18 cellular contexts compared by ENCODE assay signal in genomic region chr5:150674376-150674821, GRCh38. TPM values are rescaled to one million over a fixed set of nuclear protein-coding genes. Genes with fewer than 3 reads are reported as not detected.
DNase-seq lines count a peak whose midpoint lies in the region; ATAC-seq and TF ChIP-seq lines count a peak whose summit lies in the region.
"Had no signal": no experiment of that assay in that cellular context is flagged by ENCODE, and none has a peak within 500 bp of the region (broad histone marks: within the 10 kb centered on the region; RNA-seq: fewer than 3 reads in every experiment).

No MANE protein-coding gene starts in this region.

- H3K27ac Mint-ChIP-seq in endodermal cell (no peak overlapping the region), mesothelial cell of epicardium (peak overlapping the region; percentile 88)
- H3K27ac Mint-ChIP-seq in activated T-cell treated with anti-CD3 and anti-CD28 coated beads, Interleukin-2, amount 50 U/mL, for 72 hours, result no peak overlapping the region
- no peak overlapping the region for H3K27ac Mint-ChIP-seq in naive thymus-derived CD4-positive, alpha-beta T cell
- H3K27ac Mint-ChIP-seq: activated naive CD4-positive, alpha-beta T cell treated with anti-CD3 and anti-CD28 coated beads, Interleukin-2, amount 50 U/mL, for 24 hours had no signal

- peaks cover 21% of the 10 kb centered on the region for H3K4me1 Mint-ChIP-seq in endodermal cell
- H3K4me1 Mint-ChIP-seq in mesothelial cell of epicardium, result peaks cover 27% of the 10 kb centered on the region
- peaks cover 15% of the 10 kb centered on the region for H3K4me1 Mint-ChIP-seq in activated T-cell treated with anti-CD3 and anti-CD28 coated beads, Interleukin-2, amount 50 U/mL, for 72 hours (ENCODE audit: low read depth)
- H3K4me1 Mint-ChIP-seq in naive thymus-derived CD4-positive, alpha-beta T cell, result peaks cover 0 to 16% (median 11%) of the 10 kb centered on the region in 7 donors
- H3K4me1 Mint-ChIP-seq: neural crest cell had no signal

- CTCF ChIA-PET in naive thymus-derived CD4-positive, alpha-beta T cell (lab: Charles Lee), result no interaction called here

- H3K27me3 ChIP-seq in HUES64 (ENCODE audit: insufficient read depth, low read length) (peaks cover 13% of the 10 kb centered on the region; the same call in 1 of the 2 replicates), endodermal cell (ENCODE audit: control insufficient read depth, insufficient read depth, low read length, poor library complexity, severe bottlenecking) (no peaks in the 10 kb centered on the region), suprapubic skin (no peaks in the 10 kb centered on the region), upper lobe of right lung (no peaks in the 10 kb centered on the region)
- peaks cover 4 to 7% of the 10 kb centered on the region in 2 donors for H3K27me3 ChIP-seq in naive thymus-derived CD4-positive, alpha-beta T cell (ENCODE audit: control insufficient read depth in 2 of 2, insufficient read depth in 2 of 2, low read length in 2 of 2)

- H3K27me3 Mint-ChIP-seq in endodermal cell (ENCODE audit: insufficient read depth) (no peaks in the 10 kb centered on the region), mesothelial cell of epicardium (ENCODE audit: low read depth) (no peaks in the 10 kb centered on the region)
- peaks cover 18% of the 10 kb centered on the region for H3K27me3 Mint-ChIP-seq in activated T-cell treated with anti-CD3 and anti-CD28 coated beads, Interleukin-2, amount 50 U/mL, for 72 hours (ENCODE audit: low read depth)
- H3K27me3 Mint-ChIP-seq in naive thymus-derived CD4-positive, alpha-beta T cell, result peaks cover 9 to 26% (median 17%) of the 10 kb centered on the region in 5 donors

- intact Hi-C loops in naive thymus-derived CD4-positive, alpha-beta T cell (cut with micrococcal nuclease), result no loop called here
- intact Hi-C loops in upper lobe of right lung (cut with DNase I), result no loop called here

- peaks cover 25% of the 10 kb centered on the region for H3K36me3 Mint-ChIP-seq in endodermal cell (ENCODE audit: low read depth)
- peaks cover 4% of the 10 kb centered on the region for H3K36me3 Mint-ChIP-seq in mesothelial cell of epicardium
- no peaks in the 10 kb centered on the region for H3K36me3 Mint-ChIP-seq in activated T-cell treated with anti-CD3 and anti-CD28 coated beads, Interleukin-2, amount 50 U/mL, for 72 hours (ENCODE audit: insufficient read depth in 2 of 2)
- no peaks in the 10 kb centered on the region for H3K36me3 Mint-ChIP-seq in naive thymus-derived CD4-positive, alpha-beta T cell
- H3K36me3 Mint-ChIP-seq: activated naive CD4-positive, alpha-beta T cell treated with anti-CD3 and anti-CD28 coated beads, Interleukin-2, amount 50 U/mL, for 24 hours had no signal

- no peak for TF ChIP-seq POLR2A in suprapubic skin (IDR thresholded peaks at IDR 0.05)

- no peaks in the 10 kb centered on the region for H3K9me3 ChIP-seq in HUES64 (ENCODE audit: insufficient read depth, low read depth, low read length)
- H3K9me3 ChIP-seq in endodermal cell (ENCODE audit: control insufficient read depth, low read length), result peaks cover 5% of the 10 kb centered on the region
- no peaks in the 10 kb centered on the region for H3K9me3 ChIP-seq in suprapubic skin
- no peaks in the 10 kb centered on the region for H3K9me3 ChIP-seq in naive thymus-derived CD4-positive, alpha-beta T cell (ENCODE audit: control insufficient read depth in 2 of 3, low read length in 3 of 3)
- H3K9me3 ChIP-seq in upper lobe of right lung, result no peaks in the 10 kb centered on the region
- H3K9me3 ChIP-seq: BLaER1, spleen had no signal

- H3K9ac ChIP-seq in HUES64 (ENCODE audit: low read depth, low read length), result 0 out of 2 replicates have a peak overlapping the region, but pooled peaks have one; percentile 9
- H3K9ac ChIP-seq in endodermal cell (ENCODE audit: extremely low read depth, low read length, poor library complexity, severe bottlenecking), result no peak overlapping the region
- H3K9ac ChIP-seq: BLaER1 had no signal

- WGBS in HUES64, result 97% methylated on average over 4 of the region's 4 CpGs
- WGBS in endodermal cell (ENCODE audit: insufficient coverage in 1 of 2, insufficient read length in 1 of 2), 2 experiments, result 82 to 96% methylated on average over 4 of the region's 4 CpGs
- WGBS in suprapubic skin, result 78% methylated on average over 4 of the region's 4 CpGs

- POLR2A ChIA-PET in naive thymus-derived CD4-positive, alpha-beta T cell (lab: Charles Lee), result no interaction called here

- no peak for TF ChIP-seq CTCF in endodermal cell (conservative IDR thresholded peaks at IDR 0.05)
- no peak for TF ChIP-seq CTCF in mesothelial cell of epicardium (IDR thresholded peaks at IDR 0.05; ENCODE audit: unreplicated experiment)
- no peak for TF ChIP-seq CTCF in suprapubic skin (IDR thresholded peaks at IDR 0.05)
- TF ChIP-seq CTCF in upper lobe of right lung (IDR thresholded peaks at IDR 0.05), result no peak

- DNase-seq in endodermal cell (peak; percentile 63), mesothelial cell of epicardium (ENCODE audit: low spot score in 2 of 2, unreplicated experiment in 2 of 2) (no peak), suprapubic skin (ENCODE audit: low spot score in 2 of 2) (no peak), upper lobe of right lung (no peak)
- DNase-seq in activated T-cell treated with anti-CD3 and anti-CD28 coated beads, Interleukin-2, amount 50 U/mL, for 72 hours, result no peak
- no peak for DNase-seq in naive thymus-derived CD4-positive, alpha-beta T cell
- DNase-seq: hippocampal formation; left colon; NCI-H2171; NK-92 treated with Interleukin-12 subunit alpha and Interleukin-12 subunit beta, amount 100 ng/mL, for 24 hours; spleen had no signal

- H3K4me1 ChIP-seq in HUES64 (ENCODE audit: insufficient read depth, low read length), result peaks cover 28% of the 10 kb centered on the region
- H3K4me1 ChIP-seq in endodermal cell (ENCODE audit: control insufficient read depth, insufficient read depth, low read length), result peaks cover 8% of the 10 kb centered on the region
- H3K4me1 ChIP-seq in suprapubic skin, result peaks cover 33% of the 10 kb centered on the region
- peaks cover 2 to 9% of the 10 kb centered on the region in 2 donors for H3K4me1 ChIP-seq in naive thymus-derived CD4-positive, alpha-beta T cell (ENCODE audit: control insufficient read depth in 2 of 2, insufficient read depth in 2 of 2, low read length in 2 of 2)
- H3K4me1 ChIP-seq in upper lobe of right lung, result peaks cover 18% of the 10 kb centered on the region

- no peak overlapping the region for H3K4me3 ChIP-seq in HUES64 (ENCODE audit: low read length)
- H3K4me3 ChIP-seq in endodermal cell (ENCODE audit: low read length), result no peak overlapping the region
- H3K4me3 ChIP-seq in suprapubic skin, result no peak overlapping the region
- H3K4me3 ChIP-seq in naive thymus-derived CD4-positive, alpha-beta T cell (ENCODE audit: low read length), result no peak overlapping the region
- H3K4me3 ChIP-seq in upper lobe of right lung, result no peak overlapping the region
- H3K4me3 ChIP-seq: BLaER1, spleen had no signal

- H3K36me3 ChIP-seq in HUES64 (ENCODE audit: insufficient read depth, low read length) (peaks cover 3% of the 10 kb centered on the region; the same call in 1 of the 2 replicates), endodermal cell (ENCODE audit: control insufficient read depth, insufficient read depth, low read length) (no peaks in the 10 kb centered on the region), suprapubic skin (no peaks in the 10 kb centered on the region), upper lobe of right lung (no peaks in the 10 kb centered on the region)
- H3K36me3 ChIP-seq in naive thymus-derived CD4-positive, alpha-beta T cell (ENCODE audit: control insufficient read depth in 2 of 3, insufficient read depth in 3 of 3, low read length in 3 of 3), result no peaks in the 10 kb centered on the region

- peak overlapping the region; percentile 28 for H3K4me3 Mint-ChIP-seq in endodermal cell
- peak overlapping the region; percentile 40 for H3K4me3 Mint-ChIP-seq in mesothelial cell of epicardium
- no peak overlapping the region for H3K4me3 Mint-ChIP-seq in activated T-cell treated with anti-CD3 and anti-CD28 coated beads, Interleukin-2, amount 50 U/mL, for 72 hours
- H3K4me3 Mint-ChIP-seq in naive thymus-derived CD4-positive, alpha-beta T cell, result no peak overlapping the region
- H3K4me3 Mint-ChIP-seq: activated naive CD4-positive, alpha-beta T cell treated with anti-CD3 and anti-CD28 coated beads, Interleukin-2, amount 50 U/mL, for 24 hours had no signal

- TF ChIP-seq EP300 in suprapubic skin (IDR thresholded peaks at IDR 0.05), result no peak

- ATAC-seq in activated T-cell treated with anti-CD3 and anti-CD28 coated beads, Interleukin-2, amount 50 U/mL, for 72 hours (replicated peaks in 1 of 2), result no peak
- ATAC-seq in HG03521 (IDR thresholded peaks at IDR 0.05; ENCODE audit: unreplicated experiment) (no peak), upper lobe of right lung (no peak)
- no peak for ATAC-seq in naive thymus-derived CD4-positive, alpha-beta T cell
- ATAC-seq: left colon had no signal

- H3K9me3 Mint-ChIP-seq in endodermal cell (peaks cover 4% of the 10 kb centered on the region), mesothelial cell of epicardium (no peaks in the 10 kb centered on the region)
- H3K9me3 Mint-ChIP-seq in activated T-cell treated with anti-CD3 and anti-CD28 coated beads, Interleukin-2, amount 50 U/mL, for 72 hours, result no peaks in the 10 kb centered on the region
- no peaks in the 10 kb centered on the region for H3K9me3 Mint-ChIP-seq in naive thymus-derived CD4-positive, alpha-beta T cell
- H3K9me3 Mint-ChIP-seq: activated naive CD4-positive, alpha-beta T cell treated with anti-CD3 and anti-CD28 coated beads, Interleukin-2, amount 50 U/mL, for 24 hours; neural crest cell had no signal

- H3K27ac ChIP-seq in HUES64 (ENCODE audit: low read depth, low read length) (peak overlapping the region; percentile 63), endodermal cell (ENCODE audit: low read depth, low read length) (no peak overlapping the region), suprapubic skin (peak overlapping the region; percentile 68), upper lobe of right lung (no peak overlapping the region)
- no peak overlapping the region for H3K27ac ChIP-seq in naive thymus-derived CD4-positive, alpha-beta T cell (ENCODE audit: low read depth, low read length)
- H3K27ac ChIP-seq: BLaER1, epithelial cell of prostate, spleen had no signal

RNA-seq across cellular contexts. Expression of gene MYOZ3, which starts 13.3 kb away (rescaled TPM):
- polyA plus RNA-seq in HUES64 (2013, experiment 1 of 2), result 11.3 TPM
- 11.5 TPM for polyA plus RNA-seq in HUES64 (2013, experiment 2 of 2)
- total RNA-seq in endodermal cell (10 to 100 TPM; 12.4 to 15.8 TPM), mesothelial cell of epicardium (8.5 to 9.4 TPM (median 8.5 TPM) in 3 replicates), suprapubic skin (under 1 TPM in 1 of 4 donors, not detected in 3; 0.30 TPM), upper lobe of right lung (1.7 TPM)
- polyA plus RNA-seq in endodermal cell (2013, experiment 1 of 2), result 4.8 TPM
- 3.3 TPM for polyA plus RNA-seq in endodermal cell (2013, experiment 2 of 2)
- total RNA-seq in activated T-cell treated with anti-CD3 and anti-CD28 coated beads, Interleukin-2, amount 50 U/mL, for 72 hours, result under 1 TPM in 1 of 2 donors, not detected in 1; 0.16 TPM
- not detected for total RNA-seq in naive thymus-derived CD4-positive, alpha-beta T cell
- under 1 TPM in 1 of 2 donors, not detected in 1; 0.15 TPM for polyA plus RNA-seq in naive thymus-derived CD4-positive, alpha-beta T cell
- total RNA-seq: SK-MEL-5 had no signal

RNA-seq across cellular contexts. Expression of gene RBM22, which starts 26.5 kb away (rescaled TPM):
- 36.5 TPM for polyA plus RNA-seq in HUES64 (2013, experiment 1 of 2)
- polyA plus RNA-seq in HUES64 (2013, experiment 2 of 2), result 35.6 TPM
- total RNA-seq in endodermal cell, result 10 to 100 TPM; 42.7 to 44.3 TPM
- polyA plus RNA-seq in endodermal cell (2013, experiment 1 of 2), result 66.3 TPM
- polyA plus RNA-seq in endodermal cell (2013, experiment 2 of 2), result 58.8 TPM
- 64.3 to 66.8 TPM (median 66.7 TPM) in 3 replicates for total RNA-seq in mesothelial cell of epicardium
- total RNA-seq in suprapubic skin, result 10 to 100 TPM; 30.1 to 63.9 (median 43.8) TPM
- 10 to 100 TPM; 86.2 to 97.2 TPM for total RNA-seq in activated T-cell treated with anti-CD3 and anti-CD28 coated beads, Interleukin-2, amount 50 U/mL, for 72 hours
- total RNA-seq in naive thymus-derived CD4-positive, alpha-beta T cell, result 100 to 1,000 TPM in 1 of 5 experiments, 10 to 100 TPM in 4; 74.2 to 103 (median 93.1) TPM
- 10 to 100 TPM; 60.5 to 63.0 TPM for polyA plus RNA-seq in naive thymus-derived CD4-positive, alpha-beta T cell
- total RNA-seq in upper lobe of right lung, result 51.2 TPM

RNA-seq across cellular contexts. Expression of gene SYNPO, which starts 33.9 kb away (rescaled TPM):
- 1.1 TPM for polyA plus RNA-seq in HUES64 (2013, experiment 1 of 2)
- polyA plus RNA-seq in HUES64 (2013, experiment 2 of 2), result 2.7 TPM
- total RNA-seq in endodermal cell (1 to 10 TPM; 4.2 to 4.5 TPM), mesothelial cell of epicardium (84.4 to 86.6 TPM (median 85.3 TPM) in 3 replicates), suprapubic skin (1 to 10 TPM; 3.3 to 8.5 (median 5.6) TPM), upper lobe of right lung (151 TPM)
- 3.8 TPM for polyA plus RNA-seq in endodermal cell (2013, experiment 1 of 2)
- 4.6 TPM for polyA plus RNA-seq in endodermal cell (2013, experiment 2 of 2)
- under 1 TPM; 0.30 to 0.36 TPM for total RNA-seq in activated T-cell treated with anti-CD3 and anti-CD28 coated beads, Interleukin-2, amount 50 U/mL, for 72 hours
- total RNA-seq in naive thymus-derived CD4-positive, alpha-beta T cell, result under 1 TPM in 4 of 5 experiments, not detected in 1; 0.07 to 0.59 (median 0.12) TPM
- polyA plus RNA-seq in naive thymus-derived CD4-positive, alpha-beta T cell, result not detected
- total RNA-seq: SK-MEL-5 had no signal

Comparison
In these comparisons a context has a peak if more than half of its experiments do, and no peak if none do; other contexts are left out.
1. H3K27ac ChIP-seq: peak in HUES64 (single experiment) and suprapubic skin (single experiment); none in endodermal cell (single experiment), naive thymus-derived CD4-positive, alpha-beta T cell (single experiment) and upper lobe of right lung (single experiment).
2. H3K4me3 Mint-ChIP-seq: peak in endodermal cell (single experiment) and mesothelial cell of epicardium (single experiment); none in activated T-cell treated with anti-CD3 and anti-CD28 coated beads, Interleukin-2, amount 50 U/mL, for 72 hours (0 of 2) and naive thymus-derived CD4-positive, alpha-beta T cell (0 of 10).